8 cellular contexts compared by ENCODE assay signal in the genomic region with DNA sequence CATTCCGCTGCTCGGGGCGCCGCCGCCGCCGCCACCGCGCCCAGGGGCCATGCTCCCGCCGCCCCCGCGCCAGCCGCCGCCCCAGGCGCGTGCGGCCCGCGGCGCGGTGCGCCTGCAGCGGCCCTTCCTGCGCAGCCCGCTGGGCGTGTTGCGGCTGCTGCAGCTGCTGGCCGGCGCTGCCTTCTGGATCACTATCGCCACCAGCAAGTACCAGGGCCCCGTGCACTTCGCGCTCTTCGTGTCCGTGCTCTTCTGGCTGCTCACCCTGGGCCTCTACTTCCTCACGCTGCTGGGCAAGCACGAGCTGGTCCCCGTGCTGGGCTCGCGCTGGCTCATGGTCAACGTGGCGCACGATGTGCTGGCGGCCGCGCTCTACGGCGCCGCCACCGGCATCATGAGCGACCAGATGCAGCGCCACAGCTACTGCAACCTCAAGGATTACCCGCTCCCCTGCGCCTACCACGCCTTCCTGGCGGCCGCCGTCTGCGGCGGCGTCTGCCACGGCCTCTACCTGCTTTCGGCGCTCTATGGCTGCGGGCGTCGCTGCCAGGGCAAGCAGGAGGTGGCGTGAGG. TPM values are rescaled to one million over a fixed set of nuclear protein-coding genes. Genes with fewer than 3 reads are reported as not detected.
DNase-seq lines count a peak whose midpoint lies in the region; ATAC-seq, FAIRE-seq and TF ChIP-seq lines count a peak whose summit lies in the region.

No MANE protein-coding gene starts in this region.

- peaks cover 18% of the 10 kb centered on the region for H3K4me1 Mint-ChIP-seq in activated CD4-positive, alpha-beta memory T cell treated with anti-CD3 and anti-CD28 coated beads, Interleukin-2, amount 10 ng/mL, durations not matched to agents 7 days and 5 days

- peak overlapping the region; percentile 100 for H3K23ac ChIP-seq in mesendoderm (ENCODE audit: low read length)

- ATAC-seq in HepG2 (no peak), HG02852 (IDR thresholded peaks at IDR 0.05; ENCODE audit: unreplicated experiment) (peak; percentile 86)

- H3K4me3 ChIP-seq in liver (ENCODE audit: low read depth in 1 of 3, low read length in 3 of 3) (peak overlapping the region; percentile 56 to 60 (median 59)), HepG2 (replicated peaks in 1 of 3; ENCODE audit: insufficient read depth in 1 of 3, low read depth in 2 of 3, low read length in 3 of 3) (no peak overlapping the region), endocrine pancreas (ENCODE audit: control insufficient read depth, insufficient read depth, low read length) (no peak overlapping the region), mesendoderm (ENCODE audit: low read length) (peak overlapping the region; percentile 91)

- no peak for FAIRE-seq in HepG2 (lab: Jason Lieb, UNC)

- H3K27ac ChIP-seq in liver (ENCODE audit: low read depth in 1 of 2, low read length in 2 of 2) (peak overlapping the region; percentile 57 to 71), HepG2 (ENCODE audit: extremely low read length, insufficient read depth, low read length) (no peak overlapping the region), mesendoderm (ENCODE audit: low read depth, low read length) (peak overlapping the region; percentile 87)

- H3K4ac ChIP-seq in mesendoderm (ENCODE audit: low read depth, low read length): peak overlapping the region; percentile 82

- no peak overlapping the region for H2BK120ac ChIP-seq in mesendoderm (ENCODE audit: low read depth, low read length)

- H2BK15ac ChIP-seq in mesendoderm (replicated peaks; ENCODE audit: low read depth): no peak overlapping the region

- H3K56ac ChIP-seq in mesendoderm (ENCODE audit: low read length): peak overlapping the region; percentile 100

- peak overlapping the region; percentile 67 for H4K8ac ChIP-seq in mesendoderm (ENCODE audit: low read depth, low read length)

- peaks cover 7% of the 10 kb centered on the region for H3K79me1 ChIP-seq in mesendoderm (ENCODE audit: low read length)

- peak overlapping the region; percentile 72 for H3K18ac ChIP-seq in mesendoderm (ENCODE audit: low read length)

- no peak for TF ChIP-seq POLR2A in HepG2 (IDR thresholded peaks at IDR 0.05; ENCODE audit: insufficient read depth in 1 of 2, low read depth in 2 of 2, low read length in 2 of 2)

- H4K5ac ChIP-seq in mesendoderm (ENCODE audit: low read length): no peak overlapping the region

- no peaks in the 10 kb centered on the region for H4K20me1 ChIP-seq in HepG2 (ENCODE audit: insufficient read depth, low read length)

- H3K27me3 Mint-ChIP-seq in activated CD4-positive, alpha-beta memory T cell treated with anti-CD3 and anti-CD28 coated beads, Interleukin-2, amount 10 ng/mL, durations not matched to agents 7 days and 5 days: peaks cover 27% of the 10 kb centered on the region

- TF ChIP-seq RAD21 in liver (IDR thresholded peaks at IDR 0.05) (no peak), HepG2 (CRISPR knock-in tag; IDR thresholded peaks at IDR 0.05) (no peak)

- H3K9me3 Mint-ChIP-seq in activated CD4-positive, alpha-beta memory T cell treated with anti-CD3 and anti-CD28 coated beads, Interleukin-2, amount 10 ng/mL, durations not matched to agents 7 days and 5 days: no peaks in the 10 kb centered on the region

- H3K4me1 ChIP-seq in liver (ENCODE audit: control insufficient read depth in 4 of 4, insufficient read depth in 4 of 4, low read length in 3 of 4) (peaks cover under 1 to 20% (median 14%) of the 10 kb centered on the region in 4 donors), HepG2 (ENCODE audit: insufficient read depth, low read length) (peaks cover 26% of the 10 kb centered on the region), endocrine pancreas (ENCODE audit: control insufficient read depth, insufficient read depth, low read length) (no peaks in the 10 kb centered on the region), mesendoderm (ENCODE audit: control insufficient read depth, low read depth, low read length) (peaks cover 14% of the 10 kb centered on the region)

- H2AFZ ChIP-seq in HepG2 (ENCODE audit: low read length): no peak overlapping the region

- no peaks in the 10 kb centered on the region for H3K27me3 ChIP-seq in liver (ENCODE audit: control insufficient read depth in 4 of 4, insufficient read depth in 4 of 4, low read length in 3 of 4)
- peaks cover 0 to 10% of the 10 kb centered on the region in 2 experiments; a peak in 2 of 5 replicates for H3K27me3 ChIP-seq in HepG2 (ENCODE audit: control insufficient read depth in 1 of 2, insufficient read depth in 2 of 2, low read length in 2 of 2)
- H3K27me3 ChIP-seq in endocrine pancreas (ENCODE audit: control insufficient read depth, insufficient read depth, low read length): no peaks in the 10 kb centered on the region
- H3K27me3 ChIP-seq in mesendoderm (ENCODE audit: insufficient read depth, low read length, poor library complexity): no peaks in the 10 kb centered on the region

- TF ChIP-seq EP300 in HepG2 (IDR thresholded peaks at IDR 0.05; ENCODE audit: low read depth in 2 of 2, low read length in 2 of 2) (no peak), HepG2 (CRISPR knock-in tag; IDR thresholded peaks at IDR 0.05; ENCODE audit: borderline replicate concordance) (no peak)

- CTCF ChIA-PET in HepG2 (lab: Yijun Ruan, JAX; ENCODE audit: low intra/inter-chr PET ratio, low total read pairs): no interaction called here
- CTCF ChIA-PET in activated CD4-positive, alpha-beta memory T cell treated with anti-CD3 and anti-CD28 coated beads, Interleukin-2, amount 10 ng/mL, durations not matched to agents 7 days and 5 days (lab: Charles Lee): interaction anchor here (0.9 to 5.0 kb wide), 7 partner anchors 10 to 35 kb away, joined by 3 to 33 read pairs (median 4); no protein-coding TSS in a partner anchor

- H3K79me2 ChIP-seq in HepG2 (ENCODE audit: insufficient read depth, low read length) (no peaks in the 10 kb centered on the region), mesendoderm (ENCODE audit: control insufficient read depth, insufficient read depth, low read length) (peaks cover 8% of the 10 kb centered on the region)

- H2BK5ac ChIP-seq in mesendoderm (ENCODE audit: low read length): peak overlapping the region; percentile 95

- no peaks in the 10 kb centered on the region for H3K36me3 Mint-ChIP-seq in activated CD4-positive, alpha-beta memory T cell treated with anti-CD3 and anti-CD28 coated beads, Interleukin-2, amount 10 ng/mL, durations not matched to agents 7 days and 5 days (ENCODE audit: low read depth)

- in situ Hi-C loops in HepG2 (cut with HindIII; ENCODE audit: extremely low pct_ligation_motif_present, low pct_unique_long_range_greater_than_20kb): no loop called here

- H3K9ac ChIP-seq in liver (ENCODE audit: low read depth in 1 of 2, low read length in 2 of 2): no peak overlapping the region
- H3K9ac ChIP-seq in HepG2 (ENCODE audit: insufficient read depth, low read depth, low read length): no peak overlapping the region
- peak overlapping the region; percentile 30 for H3K9ac ChIP-seq in endocrine pancreas (ENCODE audit: control insufficient read depth, insufficient read depth, low read length)
- peak overlapping the region; percentile 99 for H3K9ac ChIP-seq in mesendoderm (ENCODE audit: low read length)

- H3K4me3 Mint-ChIP-seq in activated CD4-positive, alpha-beta memory T cell treated with anti-CD3 and anti-CD28 coated beads, Interleukin-2, amount 10 ng/mL, durations not matched to agents 7 days and 5 days: peak overlapping the region; percentile 97

- POLR2A ChIA-PET in HepG2 (lab: Yijun Ruan, JAX): no interaction called here
- POLR2A ChIA-PET in activated CD4-positive, alpha-beta memory T cell treated with anti-CD3 and anti-CD28 coated beads, Interleukin-2, amount 10 ng/mL, durations not matched to agents 7 days and 5 days (lab: Charles Lee): interaction anchor here (1.1 to 4.7 kb wide), 6 partner anchors 10 to 30 kb away, joined by 4 to 20 read pairs (median 4); a partner anchor contains a TSS

- H3K36me3 ChIP-seq in liver (ENCODE audit: control insufficient read depth in 4 of 4, insufficient read depth in 3 of 4, low read depth in 1 of 4, low read length in 3 of 4): no peaks in the 10 kb centered on the region
- no peaks in the 10 kb centered on the region for H3K36me3 ChIP-seq in HepG2 (replicated peaks in 1 of 2; ENCODE audit: control insufficient read depth in 1 of 2, insufficient read depth in 2 of 2, low read length in 2 of 2)
- no peaks in the 10 kb centered on the region for H3K36me3 ChIP-seq in endocrine pancreas (ENCODE audit: control insufficient read depth, insufficient read depth, low read length)
- no peaks in the 10 kb centered on the region for H3K36me3 ChIP-seq in mesendoderm (ENCODE audit: control insufficient read depth, insufficient read depth, low read length)

- H3K9me3 ChIP-seq in liver (ENCODE audit: control insufficient read depth in 4 of 4, low read length in 3 of 4): no peaks in the 10 kb centered on the region
- H3K9me3 ChIP-seq in HepG2 (ENCODE audit: low read length): no peaks in the 10 kb centered on the region
- H3K9me3 ChIP-seq in endocrine pancreas (ENCODE audit: control insufficient read depth, low read length): no peaks in the 10 kb centered on the region

- no TSS peak for BruUV-seq in HepG2 (replicated peaks; lab: Mats Ljungman, UMichigan)

- TF ChIP-seq CTCF in liver (IDR thresholded peaks at IDR 0.05; ENCODE audit: low read depth, low read length, missing input control): no peak
- TF ChIP-seq CTCF in HepG2 (CRISPR knock-in tag; IDR thresholded peaks at IDR 0.05): no peak

- intact Hi-C loops in HepG2 (cut with micrococcal nuclease; ENCODE audit: unreplicated experiment): no loop called here

- H3K4me2 ChIP-seq in HepG2 (ENCODE audit: low read depth, low read length): no peak overlapping the region
- H3K4me2 ChIP-seq in mesendoderm (ENCODE audit: low read length): peak overlapping the region; percentile 98

- peak overlapping the region; percentile 60 for H3K27ac Mint-ChIP-seq in activated CD4-positive, alpha-beta memory T cell treated with anti-CD3 and anti-CD28 coated beads, Interleukin-2, amount 10 ng/mL, durations not matched to agents 7 days and 5 days

- WGBS in liver: under 1% methylated on average over 69 of the region's 69 CpGs
- WGBS in HepG2 (ENCODE audit: low lambda C conversion rate): 84% methylated on average over 26 of the region's 69 CpGs
- no CpG with 5 or more reads among the region's 69 CpGs for WGBS in mesendoderm (ENCODE audit: extremely low coverage, insufficient coverage, low lambda C conversion rate)

- no peak overlapping the region for H2AK5ac ChIP-seq in mesendoderm (ENCODE audit: low read length)

- no peak for DNase-seq in HepG2 (ENCODE audit: low spot score)
- DNase-seq in NCI-H2227 (lab: John Stamatoyannopoulos, UW; ENCODE audit: unreplicated experiment): peak; percentile 59
- peak; percentile 65 for DNase-seq in activated CD4-positive, alpha-beta memory T cell treated with anti-CD3 and anti-CD28 coated beads, Interleukin-2, amount 10 ng/mL, durations not matched to agents 7 days and 5 days
- peak; percentile 91 for DNase-seq in mesendoderm
- peak; percentile 12 to 42 for DNase-seq in stimulated activated CD8-positive, alpha-beta memory T cell treated with anti-CD3 and anti-CD28 coated beads, Interleukin-7, amount 100 ng/mL, for 4 hours (ENCODE audit: low read depth in 2 of 2)

RNA-seq across cellular contexts. Expression of a gene that starts 0.4 kb away (rescaled TPM):
- total RNA-seq in liver: 1 to 10 TPM; 2.3 to 3.3 TPM
- polyA plus RNA-seq in liver: 1 to 10 TPM in 1 of 2 donors, under 1 TPM in 1; 0.72 to 3.3 TPM
- not detected in 2 replicates for total RNA-seq in HepG2 (2016; rRNA removed; fragmentation: Illumina TruSeq; extraction: Trizol)
- not detected in 2 replicates for total RNA-seq in HepG2 (2016; cell fraction: cytosol; rRNA removed; fragmentation: Illumina TruSeq; extraction: Trizol; ENCODE audit: low read depth)
- total RNA-seq in HepG2 (2016; cell fraction: insoluble cytoplasmic fraction; rRNA removed; fragmentation: Illumina TruSeq; extraction: Trizol): not detected in 2 replicates
- not detected in 2 replicates for total RNA-seq in HepG2 (2016; cell fraction: membrane; rRNA removed; fragmentation: Illumina TruSeq; extraction: Trizol)
- not detected in 2 replicates for total RNA-seq in HepG2 (2016; cell fraction: nucleus; rRNA removed; fragmentation: Illumina TruSeq; extraction: Trizol)
- 0.08 TPM in 1 of 2 replicates, not detected in the other for polyA plus RNA-seq in HepG2 (2011; rRNA removed)
- polyA plus RNA-seq in HepG2 (2011; cell fraction: cytosol; rRNA removed): 0.03 TPM in 1 of 2 replicates, not detected in the other
- polyA plus RNA-seq in HepG2 (2011; cell fraction: nucleus; rRNA removed): 0.03 and 0.26 TPM in 2 replicates
- not detected in 2 replicates for polyA plus RNA-seq in HepG2 (2012)
- polyA plus RNA-seq in HepG2 (2016; cell fraction: cytosol; fragmentation: Illumina TruSeq; extraction: Trizol; ENCODE audit: low read depth): not detected in 2 replicates
- not detected in 2 replicates for polyA plus RNA-seq in HepG2 (2016; cell fraction: insoluble cytoplasmic fraction; fragmentation: Illumina TruSeq; extraction: Trizol; ENCODE audit: low read depth)
- polyA plus RNA-seq in HepG2 (2016; cell fraction: membrane; fragmentation: Illumina TruSeq; extraction: Trizol; ENCODE audit: low read depth): not detected in 2 replicates
- polyA plus RNA-seq in HepG2 (2016; cell fraction: nucleus; fragmentation: Illumina TruSeq; extraction: Trizol; ENCODE audit: insufficient read depth, low read depth): not detected in 2 replicates
- 33.8 TPM in 1 of 2 replicates, not detected in the other for polyA minus RNA-seq in HepG2 (2011; rRNA and poly(A)+ RNA removed; ENCODE audit: low replicate concordance)
- polyA minus RNA-seq in HepG2 (2011; cell fraction: cytosol; rRNA and poly(A)+ RNA removed): not detected in 2 replicates
- polyA minus RNA-seq in HepG2 (2011; cell fraction: nucleus; rRNA and poly(A)+ RNA removed): 0.13 TPM in 1 of 2 replicates, not detected in the other
- total RNA-seq in activated CD4-positive, alpha-beta memory T cell treated with anti-CD3 and anti-CD28 coated beads, Interleukin-2, amount 10 ng/mL, durations not matched to agents 7 days and 5 days: 1 to 10 TPM; 2.5 to 2.7 TPM
- 23.5 TPM for polyA plus RNA-seq in mesendoderm (2013, experiment 1 of 2)
- polyA plus RNA-seq in mesendoderm (2013, experiment 2 of 2): 23.3 TPM

RNA-seq across cellular contexts. Expression of a gene that starts 23.0 kb away (rescaled TPM):
- total RNA-seq in liver (10 to 100 TPM; 14.6 to 25.9 TPM), HepG2 (2016; rRNA removed; fragmentation: Illumina TruSeq; extraction: Trizol) (6.1 and 19.7 TPM in 2 replicates)
- polyA plus RNA-seq in liver (10 to 100 TPM; 10.2 to 11.6 TPM), HepG2 (2011; rRNA removed) (20.5 and 26.9 TPM in 2 replicates)
- 2.8 and 3.8 TPM in 2 replicates for total RNA-seq in HepG2 (2016; cell fraction: cytosol; rRNA removed; fragmentation: Illumina TruSeq; extraction: Trizol; ENCODE audit: low read depth)
- 5.8 and 20.5 TPM in 2 replicates for total RNA-seq in HepG2 (2016; cell fraction: insoluble cytoplasmic fraction; rRNA removed; fragmentation: Illumina TruSeq; extraction: Trizol)
- 4.5 and 6.1 TPM in 2 replicates for total RNA-seq in HepG2 (2016; cell fraction: membrane; rRNA removed; fragmentation: Illumina TruSeq; extraction: Trizol)
- total RNA-seq in HepG2 (2016; cell fraction: nucleus; rRNA removed; fragmentation: Illumina TruSeq; extraction: Trizol): 36.5 and 37.6 TPM in 2 replicates
- polyA plus RNA-seq in HepG2 (2011; cell fraction: cytosol; rRNA removed): 11.3 and 12.9 TPM in 2 replicates
- 107 and 112 TPM in 2 replicates for polyA plus RNA-seq in HepG2 (2011; cell fraction: nucleus; rRNA removed)
- 13.0 and 18.5 TPM in 2 replicates for polyA plus RNA-seq in HepG2 (2012)
- polyA plus RNA-seq in HepG2 (2016; cell fraction: cytosol; fragmentation: Illumina TruSeq; extraction: Trizol; ENCODE audit: low read depth): 0.68 and 0.92 TPM in 2 replicates
- 4.2 and 4.9 TPM in 2 replicates for polyA plus RNA-seq in HepG2 (2016; cell fraction: insoluble cytoplasmic fraction; fragmentation: Illumina TruSeq; extraction: Trizol; ENCODE audit: low read depth)
- 1.7 and 2.1 TPM in 2 replicates for polyA plus RNA-seq in HepG2 (2016; cell fraction: membrane; fragmentation: Illumina TruSeq; extraction: Trizol; ENCODE audit: low read depth)
- 50.1 and 57.5 TPM in 2 replicates for polyA plus RNA-seq in HepG2 (2016; cell fraction: nucleus; fragmentation: Illumina TruSeq; extraction: Trizol; ENCODE audit: insufficient read depth, low read depth)
- 26.7 and 43.3 TPM in 2 replicates for polyA minus RNA-seq in HepG2 (2011; rRNA and poly(A)+ RNA removed; ENCODE audit: low replicate concordance)
- polyA minus RNA-seq in HepG2 (2011; cell fraction: cytosol; rRNA and poly(A)+ RNA removed): 6.0 and 6.5 TPM in 2 replicates
- polyA minus RNA-seq in HepG2 (2011; cell fraction: nucleus; rRNA and poly(A)+ RNA removed): 45.2 and 45.3 TPM in 2 replicates
- total RNA-seq in activated CD4-positive, alpha-beta memory T cell treated with anti-CD3 and anti-CD28 coated beads, Interleukin-2, amount 10 ng/mL, durations not matched to agents 7 days and 5 days: 10 to 100 TPM; 29.3 to 32.4 TPM
- 9.5 TPM for polyA plus RNA-seq in mesendoderm (2013, experiment 1 of 2)
- 8.5 TPM for polyA plus RNA-seq in mesendoderm (2013, experiment 2 of 2)

RNA-seq across cellular contexts. Expression of a gene that starts 26.9 kb away (rescaled TPM):
- total RNA-seq in liver (1 to 10 TPM; 6.6 to 7.8 TPM), HepG2 (2016; rRNA removed; fragmentation: Illumina TruSeq; extraction: Trizol) (39.8 and 47.6 TPM in 2 replicates)
- polyA plus RNA-seq in liver (10 to 100 TPM; 16.0 to 22.1 TPM), HepG2 (2011; rRNA removed) (60.6 and 61.2 TPM in 2 replicates)
- 17.3 and 23.9 TPM in 2 replicates for total RNA-seq in HepG2 (2016; cell fraction: cytosol; rRNA removed; fragmentation: Illumina TruSeq; extraction: Trizol; ENCODE audit: low read depth)
- total RNA-seq in HepG2 (2016; cell fraction: insoluble cytoplasmic fraction; rRNA removed; fragmentation: Illumina TruSeq; extraction: Trizol): 40.9 and 48.9 TPM in 2 replicates
- 32.7 and 40.7 TPM in 2 replicates for total RNA-seq in HepG2 (2016; cell fraction: membrane; rRNA removed; fragmentation: Illumina TruSeq; extraction: Trizol)
- total RNA-seq in HepG2 (2016; cell fraction: nucleus; rRNA removed; fragmentation: Illumina TruSeq; extraction: Trizol): 19.1 and 24.2 TPM in 2 replicates
- 46.9 and 72.0 TPM in 2 replicates for polyA plus RNA-seq in HepG2 (2011; cell fraction: cytosol; rRNA removed)
- 30.9 and 32.2 TPM in 2 replicates for polyA plus RNA-seq in HepG2 (2011; cell fraction: nucleus; rRNA removed)
- 17.8 and 27.6 TPM in 2 replicates for polyA plus RNA-seq in HepG2 (2012)
- polyA plus RNA-seq in HepG2 (2016; cell fraction: cytosol; fragmentation: Illumina TruSeq; extraction: Trizol; ENCODE audit: low read depth): 15.1 and 21.8 TPM in 2 replicates
- 52.4 and 52.8 TPM in 2 replicates for polyA plus RNA-seq in HepG2 (2016; cell fraction: insoluble cytoplasmic fraction; fragmentation: Illumina TruSeq; extraction: Trizol; ENCODE audit: low read depth)
- 23.9 and 32.8 TPM in 2 replicates for polyA plus RNA-seq in HepG2 (2016; cell fraction: membrane; fragmentation: Illumina TruSeq; extraction: Trizol; ENCODE audit: low read depth)
- 25.4 and 28.6 TPM in 2 replicates for polyA plus RNA-seq in HepG2 (2016; cell fraction: nucleus; fragmentation: Illumina TruSeq; extraction: Trizol; ENCODE audit: insufficient read depth, low read depth)
- polyA minus RNA-seq in HepG2 (2011; rRNA and poly(A)+ RNA removed; ENCODE audit: low replicate concordance): 68.6 and 143 TPM in 2 replicates
- polyA minus RNA-seq in HepG2 (2011; cell fraction: cytosol; rRNA and poly(A)+ RNA removed): 32.1 and 32.4 TPM in 2 replicates
- polyA minus RNA-seq in HepG2 (2011; cell fraction: nucleus; rRNA and poly(A)+ RNA removed): 21.8 and 28.6 TPM in 2 replicates
- total RNA-seq in activated CD4-positive, alpha-beta memory T cell treated with anti-CD3 and anti-CD28 coated beads, Interleukin-2, amount 10 ng/mL, durations not matched to agents 7 days and 5 days: 1 to 10 TPM; 1.8 to 1.9 TPM
- polyA plus RNA-seq in mesendoderm (2013, experiment 1 of 2): 3.3 TPM
- 2.9 TPM for polyA plus RNA-seq in mesendoderm (2013, experiment 2 of 2)

RNA-seq across cellular contexts. Expression of a gene that starts 57.9 kb away (rescaled TPM):
- total RNA-seq in liver: 10 to 100 TPM in 1 of 2 donors, 1 to 10 TPM in 1; 3.6 to 15.1 TPM
- polyA plus RNA-seq in liver: 1 to 10 TPM; 3.7 to 9.2 TPM
- 0.83 and 1.7 TPM in 2 replicates for total RNA-seq in HepG2 (2016; rRNA removed; fragmentation: Illumina TruSeq; extraction: Trizol)
- total RNA-seq in HepG2 (2016; cell fraction: cytosol; rRNA removed; fragmentation: Illumina TruSeq; extraction: Trizol; ENCODE audit: low read depth): 0.09 and 0.61 TPM in 2 replicates
- 0.89 and 2.0 TPM in 2 replicates for total RNA-seq in HepG2 (2016; cell fraction: insoluble cytoplasmic fraction; rRNA removed; fragmentation: Illumina TruSeq; extraction: Trizol)
- total RNA-seq in HepG2 (2016; cell fraction: membrane; rRNA removed; fragmentation: Illumina TruSeq; extraction: Trizol): 1.0 and 1.9 TPM in 2 replicates
- 1.2 and 1.3 TPM in 2 replicates for total RNA-seq in HepG2 (2016; cell fraction: nucleus; rRNA removed; fragmentation: Illumina TruSeq; extraction: Trizol)
- polyA plus RNA-seq in HepG2 (2011; rRNA removed): 0.16 and 0.32 TPM in 2 replicates
- polyA plus RNA-seq in HepG2 (2011; cell fraction: cytosol; rRNA removed): 0.19 and 0.67 TPM in 2 replicates
- polyA plus RNA-seq in HepG2 (2011; cell fraction: nucleus; rRNA removed): 0.27 TPM in 1 of 2 replicates, not detected in the other
- 0.07 and 0.08 TPM in 2 replicates for polyA plus RNA-seq in HepG2 (2012)
- polyA plus RNA-seq in HepG2 (2016; cell fraction: cytosol; fragmentation: Illumina TruSeq; extraction: Trizol; ENCODE audit: low read depth): 0.59 and 0.68 TPM in 2 replicates
- 1.1 and 1.2 TPM in 2 replicates for polyA plus RNA-seq in HepG2 (2016; cell fraction: insoluble cytoplasmic fraction; fragmentation: Illumina TruSeq; extraction: Trizol; ENCODE audit: low read depth)
- polyA plus RNA-seq in HepG2 (2016; cell fraction: membrane; fragmentation: Illumina TruSeq; extraction: Trizol; ENCODE audit: low read depth): 0.91 and 1.5 TPM in 2 replicates
- polyA plus RNA-seq in HepG2 (2016; cell fraction: nucleus; fragmentation: Illumina TruSeq; extraction: Trizol; ENCODE audit: insufficient read depth, low read depth): 2.7 and 3.2 TPM in 2 replicates
- 0.76 TPM in 1 of 2 replicates, not detected in the other for polyA minus RNA-seq in HepG2 (2011; rRNA and poly(A)+ RNA removed; ENCODE audit: low replicate concordance)
- 0.79 TPM in 1 of 2 replicates, not detected in the other for polyA minus RNA-seq in HepG2 (2011; cell fraction: cytosol; rRNA and poly(A)+ RNA removed)
- polyA minus RNA-seq in HepG2 (2011; cell fraction: nucleus; rRNA and poly(A)+ RNA removed): not detected in 2 replicates
- total RNA-seq in activated CD4-positive, alpha-beta memory T cell treated with anti-CD3 and anti-CD28 coated beads, Interleukin-2, amount 10 ng/mL, durations not matched to agents 7 days and 5 days: not detected
- polyA plus RNA-seq in mesendoderm (2013, experiment 1 of 2): 0.98 TPM
- polyA plus RNA-seq in mesendoderm (2013, experiment 2 of 2): 0.90 TPM

Comparison
In these comparisons a context has a peak if more than half of its experiments do, and no peak if none do; other contexts are left out.
1. H3K4me3 ChIP-seq: peak in liver (3 of 3) and mesendoderm (single experiment); none in HepG2 (0 of 3) and endocrine pancreas (single experiment).
2. H3K9ac ChIP-seq: peak in endocrine pancreas (single experiment) and mesendoderm (single experiment); none in liver (0 of 2) and HepG2 (single experiment).